ENCODE assay signal across 13 cellular contexts in genomic region chr5:131279209-131279608, GRCh38. TPM values are rescaled to one million over a fixed set of nuclear protein-coding genes. Genes with fewer than 3 reads are reported as not detected.
A peak's percentile ranks its signal among the peaks of the same experiment; 100 is the strongest.
DNase-seq lines count a peak whose midpoint lies in the region; ATAC-seq and TF ChIP-seq lines count a peak whose summit lies in the region.
"Had no signal": no experiment of that assay in that cellular context is flagged by ENCODE, and none has a peak within 500 bp of the region (broad histone marks: within the 10 kb centered on the region; RNA-seq: fewer than 3 reads in every experiment).

No MANE protein-coding gene starts in this region.

- TF ChIP-seq CTCF in HEK293 (tag by site-specific recombination; IDR thresholded peaks at IDR 0.05) (no peak), neural progenitor cell (IDR thresholded peaks at IDR 0.05) (no peak)

- H3K9ac ChIP-seq in neural progenitor cell, result no peak overlapping the region

- peak overlapping the region; percentile 74 for H3K4me3 Mint-ChIP-seq in activated CD4-positive, alpha-beta T cell treated with anti-CD3 and anti-CD28 coated beads for 36 hours
- peak overlapping the region; percentile 83 for H3K4me3 Mint-ChIP-seq in T-helper 17 cell
- H3K4me3 Mint-ChIP-seq in neural progenitor cell, result no peak overlapping the region
- H3K4me3 Mint-ChIP-seq: H9 had no signal

- peaks cover 48% of the 10 kb centered on the region for H3K36me3 Mint-ChIP-seq in activated CD4-positive, alpha-beta T cell treated with anti-CD3 and anti-CD28 coated beads for 36 hours (ENCODE audit: low read depth)
- peaks cover under 1% of the 10 kb centered on the region for H3K36me3 Mint-ChIP-seq in T-helper 17 cell (ENCODE audit: low read depth)
- peaks cover 14% of the 10 kb centered on the region for H3K36me3 Mint-ChIP-seq in neural progenitor cell

- POLR2A ChIA-PET in activated CD4-positive, alpha-beta T cell treated with anti-CD3 and anti-CD28 coated beads for 36 hours (lab: Charles Lee), result no interaction called here
- POLR2A ChIA-PET in HEK293 (lab: Yijun Ruan, JAX), result no interaction called here

- H2AFZ ChIP-seq in neural progenitor cell (replicated peaks), result no peak overlapping the region

- H3K4me1 Mint-ChIP-seq in activated CD4-positive, alpha-beta T cell treated with anti-CD3 and anti-CD28 coated beads for 36 hours, result peaks cover 93% of the 10 kb centered on the region
- H3K4me1 Mint-ChIP-seq in T-helper 17 cell, result peaks cover 58% of the 10 kb centered on the region
- H3K4me1 Mint-ChIP-seq in neural progenitor cell, result peaks cover 27% of the 10 kb centered on the region

- H3K36me3 ChIP-seq in HEK293 (ENCODE audit: control insufficient read depth in 2 of 2, insufficient read depth in 1 of 2, low read length in 2 of 2) (no peaks in the 10 kb centered on the region), neural progenitor cell (no peaks in the 10 kb centered on the region)
- H3K36me3 ChIP-seq: vagina had no signal

- no peak overlapping the region for H3K4me2 ChIP-seq in neural progenitor cell
- H3K4me2 ChIP-seq: A549 had no signal

- ATAC-seq in activated CD4-positive, alpha-beta T cell treated with anti-CD3 and anti-CD28 coated beads for 36 hours, result no peak
- no peak for ATAC-seq in T-helper 17 cell

- H3K4me1 ChIP-seq in HEK293 (ENCODE audit: control insufficient read depth, insufficient read depth, low read length) (peaks cover 4% of the 10 kb centered on the region; the same call in 1 of the 2 replicates), neural progenitor cell (peaks cover 10% of the 10 kb centered on the region)

- DNase-seq in activated CD4-positive, alpha-beta T cell treated with anti-CD3 and anti-CD28 coated beads for 36 hours, result no peak
- DNase-seq in activated CD4-positive, alpha-beta T cell treated with anti-CD3 and anti-CD28 coated beads for 4 hours, result no peak
- DNase-seq in T-helper 17 cell, result no peak
- DNase-seq in neural progenitor cell (ENCODE audit: low spot score), result no peak
- DNase-seq in DMS 273 treated with DMSO at 0.1 percent for 48 hours (lab: John Stamatoyannopoulos, UW), result no peak
- DNase-seq in glomerular visceral epithelial cell (ENCODE audit: extremely low spot score), result no peak
- no peak for DNase-seq in foreskin melanocyte
- DNase-seq: H9, NCI-H226, T-helper 9 cell had no signal

- H3K9me3 ChIP-seq in HEK293 (ENCODE audit: control insufficient read depth, insufficient read depth, low read depth, low read length) (no peaks in the 10 kb centered on the region), T-helper 17 cell (ENCODE audit: control insufficient read depth, low read length, poor library complexity, severe bottlenecking) (no peaks in the 10 kb centered on the region), neural progenitor cell (ENCODE audit: low read depth) (no peaks in the 10 kb centered on the region)
- H3K9me3 ChIP-seq: A549, vagina had no signal

- H3K79me2 ChIP-seq in neural progenitor cell (ENCODE audit: low read depth), result peaks cover 90% of the 10 kb centered on the region

- no peaks in the 10 kb centered on the region for H3K27me3 Mint-ChIP-seq in activated CD4-positive, alpha-beta T cell treated with anti-CD3 and anti-CD28 coated beads for 36 hours
- H3K27me3 Mint-ChIP-seq in T-helper 17 cell, result no peaks in the 10 kb centered on the region
- H3K27me3 Mint-ChIP-seq in neural progenitor cell (ENCODE audit: insufficient read depth, low read depth), result peaks cover 4% of the 10 kb centered on the region

- H3K4me3 ChIP-seq in HEK293 (ENCODE audit: low read depth, low read length), result no peak overlapping the region
- no peak overlapping the region for H3K4me3 ChIP-seq in neural progenitor cell
- H3K4me3 ChIP-seq: A549, vagina had no signal

- H3K27me3 ChIP-seq in neural progenitor cell, result no peaks in the 10 kb centered on the region
- H3K27me3 ChIP-seq: vagina had no signal

- CTCF ChIA-PET in activated CD4-positive, alpha-beta T cell treated with anti-CD3 and anti-CD28 coated beads for 36 hours (lab: Charles Lee), result interaction anchor here (1.0 to 5.2 kb wide), 2 partner anchors 14 to 102 kb away, joined by 3 to 31 read pairs; partner anchors contain the start of gene CDC42SE2
- CTCF ChIA-PET in HEK293 (lab: Yijun Ruan, JAX), result no interaction called here

- intact Hi-C loops in activated CD4-positive, alpha-beta T cell treated with anti-CD3 and anti-CD28 coated beads for 36 hours (cut with DNase I, micrococcal nuclease), result no loop called here

- H3K27ac ChIP-seq in HEK293 (ENCODE audit: extremely low read depth, low read depth, low read length) (no peak overlapping the region), neural progenitor cell (no peak overlapping the region)
- H3K27ac ChIP-seq: vagina had no signal

- peaks cover 11% of the 10 kb centered on the region for H3F3A ChIP-seq in neural progenitor cell (ENCODE audit: low read depth)

- H4K20me1 ChIP-seq in neural progenitor cell (ENCODE audit: low read depth), result peaks cover 10% of the 10 kb centered on the region

- H3K27ac Mint-ChIP-seq in activated CD4-positive, alpha-beta T cell treated with anti-CD3 and anti-CD28 coated beads for 36 hours, result peak overlapping the region; percentile 95
- H3K27ac Mint-ChIP-seq in T-helper 17 cell (peak overlapping the region; percentile 98), neural progenitor cell (peak overlapping the region; percentile 57)

- no peaks in the 10 kb centered on the region for H3K9me3 Mint-ChIP-seq in activated CD4-positive, alpha-beta T cell treated with anti-CD3 and anti-CD28 coated beads for 36 hours (ENCODE audit: low read depth)
- peaks cover 7% of the 10 kb centered on the region for H3K9me3 Mint-ChIP-seq in neural progenitor cell

TF ChIP-seq in HEK293, 187 proteins besides CTCF, POLR2A, EP300 and RAD21:
- TF ChIP-seq ZNF654 (tag by site-specific recombination; IDR thresholded peaks at IDR 0.05; ENCODE audit: low read depth) (no peak), PRDM1 (tag by site-specific recombination; IDR thresholded peaks at IDR 0.05) (peak; percentile 87)

RNA-seq across cellular contexts. Expression of gene CDC42SE2, which starts 15.4 kb away (rescaled TPM):
- 10 to 100 TPM; 68.3 to 99.6 TPM for total RNA-seq in activated CD4-positive, alpha-beta T cell treated with anti-CD3 and anti-CD28 coated beads for 36 hours
- 100 to 1,000 TPM; 215 to 245 TPM for total RNA-seq in T-helper 17 cell
- 52.8 and 79.9 TPM in 2 replicates for total RNA-seq in neural progenitor cell (ENCODE audit: low replicate concordance)
